Comparison of ENCODE assay signal across 9 cellular contexts in the genomic region with DNA sequence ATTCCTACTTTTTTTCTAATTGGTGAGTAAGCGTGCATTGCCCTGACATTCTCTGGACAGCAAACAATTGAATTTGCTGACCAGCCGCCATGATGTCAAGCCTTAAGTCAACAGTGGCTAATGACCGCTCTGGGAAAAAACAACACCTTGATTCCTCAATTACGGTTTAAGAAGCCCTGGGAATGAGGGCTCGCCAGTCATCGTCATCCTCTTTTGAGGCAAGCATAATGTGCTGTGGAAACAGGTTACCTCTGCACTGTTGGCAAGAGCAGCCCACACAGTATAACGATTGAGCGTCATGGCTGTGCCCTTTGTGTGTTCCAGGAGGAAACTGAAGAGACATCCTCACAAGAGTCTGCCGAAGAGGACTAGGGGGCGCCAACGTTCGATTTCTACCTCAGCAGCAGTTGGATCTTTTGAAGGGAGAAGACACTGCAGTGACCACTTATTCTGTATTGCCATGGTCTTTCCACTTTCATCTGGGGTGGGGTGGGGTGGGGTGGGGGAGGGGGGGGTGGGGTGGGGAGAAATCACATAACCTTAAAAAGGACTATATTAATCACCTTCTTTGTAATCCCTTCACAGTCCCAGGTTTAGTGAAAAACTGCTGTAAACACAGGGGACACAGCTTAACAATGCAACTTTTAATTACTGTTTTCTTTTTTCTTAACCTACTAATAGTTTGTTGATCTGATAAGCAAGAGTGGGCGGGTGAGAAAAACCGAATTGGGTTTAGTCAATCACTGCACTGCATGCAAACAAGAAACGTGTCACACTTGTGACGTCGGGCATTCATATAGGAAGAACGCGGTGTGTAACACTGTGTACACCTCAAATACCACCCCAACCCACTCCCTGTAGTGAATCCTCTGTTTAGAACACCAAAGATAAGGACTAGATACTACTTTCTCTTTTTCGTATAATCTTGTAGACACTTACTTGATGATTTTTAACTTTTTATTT.
DNase-seq lines count a peak whose midpoint lies in the region; ATAC-seq and TF ChIP-seq lines count a peak whose summit lies in the region.
"Had no signal": no experiment of that assay in that cellular context is flagged by ENCODE, and none has a peak within 500 bp of the region (broad histone marks: within the 10 kb centered on the region; RNA-seq: fewer than 3 reads in every experiment).

No MANE protein-coding gene starts in this region.

- intact Hi-C loops in lower leg skin (cut with DNase I; ENCODE audit: low total_unique reads): no loop called here

- TF ChIP-seq CTCF in BE2C (IDR thresholded peaks at IDR 0.05; ENCODE audit: low read depth, low read length): peak; percentile 27
- peak; percentile 47 for TF ChIP-seq CTCF in GM12874 (IDR thresholded peaks at IDR 0.05; ENCODE audit: insufficient read depth, low read depth, low read length)
- no peak for TF ChIP-seq CTCF in lower leg skin (IDR thresholded peaks at IDR 0.05)

- H3K9me3 ChIP-seq in BE2C (no peaks in the 10 kb centered on the region), T-helper 17 cell (ENCODE audit: control insufficient read depth, low read length, poor library complexity, severe bottlenecking) (no peaks in the 10 kb centered on the region)

- no peaks in the 10 kb centered on the region for H3K36me3 Mint-ChIP-seq in T-helper 17 cell (ENCODE audit: low read depth)

- peaks cover 43% of the 10 kb centered on the region for H3K27me3 Mint-ChIP-seq in T-helper 17 cell

- no peaks in the 10 kb centered on the region for H3K4me1 ChIP-seq in BE2C

- H3K4me3 Mint-ChIP-seq in T-helper 17 cell: no peak overlapping the region

- H3K27me3 ChIP-seq in BE2C: peaks cover 6% of the 10 kb centered on the region

- no peaks in the 10 kb centered on the region for H3K4me1 Mint-ChIP-seq in T-helper 17 cell

- ATAC-seq in HG03039 (IDR thresholded peaks at IDR 0.05; ENCODE audit: unreplicated experiment): no peak
- ATAC-seq in T-helper 17 cell: no peak

- DNase-seq in BE2C (peak; percentile 17), RPMI8226 (peak; percentile 25), iPS DF 19.7 (ENCODE audit: low read depth, low spot score) (peak; percentile 40), T-helper 17 cell (no peak), NCI-H345 treated with DMSO at 0.1 percent for 48 hours (lab: John Stamatoyannopoulos, UW; ENCODE audit: unreplicated experiment) (no peak), lower leg skin (ENCODE audit: low spot score in 2 of 2) (no peak)
- DNase-seq: NCI-H1694 treated with DMSO at 0.1 percent for 48 hours had no signal

- H3K4me3 ChIP-seq in BE2C (ENCODE audit: low read depth, low read length) (no peak overlapping the region), lower leg skin (ENCODE audit: low read depth, poor library complexity, severe bottlenecking) (no peak overlapping the region)

- no peak overlapping the region for H3K27ac Mint-ChIP-seq in T-helper 17 cell

- 74 to 76% methylated on average over 20 of the region's 20 CpGs for WGBS in lower leg skin, 2 donors

- H3K36me3 ChIP-seq in BE2C: no peaks in the 10 kb centered on the region

- TF ChIP-seq POLR2A in lower leg skin (IDR thresholded peaks at IDR 0.05): no peak

Comparison
In these comparisons a context has a peak if more than half of its experiments do, and no peak if none do; other contexts are left out.
1. DNase-seq: peak in BE2C (single experiment), RPMI8226 (single experiment) and iPS DF 19.7 (single experiment); none in T-helper 17 cell (0 of 3), NCI-H345 treated with DMSO at 0.1 percent for 48 hours (single experiment) and lower leg skin (0 of 2).
2. CTCF ChIP-seq: peak in BE2C (single experiment) and GM12874 (single experiment); none in lower leg skin (0 of 3).